ENCODE assay signal across 19 cellular contexts in the genomic region with DNA sequence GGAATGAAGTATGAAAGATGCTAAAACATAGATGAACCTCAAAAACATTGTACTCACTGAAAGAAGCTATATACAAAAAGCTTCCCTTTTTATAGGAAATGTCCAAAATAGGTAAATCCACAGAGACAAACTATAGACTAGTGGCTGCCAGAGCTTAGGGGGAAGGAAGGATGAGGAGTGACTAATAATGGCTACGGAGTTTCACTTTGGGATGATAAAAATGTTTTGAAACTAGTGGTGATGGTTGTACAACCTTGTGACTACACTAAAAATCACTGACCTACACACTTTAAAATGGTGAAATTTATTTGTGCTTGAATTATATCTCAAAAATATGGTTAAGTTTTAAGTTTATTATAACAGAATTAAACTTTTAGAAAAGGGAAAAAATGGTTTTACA. TPM values are rescaled to one million over a fixed set of nuclear protein-coding genes. Genes with fewer than 3 reads are reported as not detected.
DNase-seq lines count a peak whose midpoint lies in the region; ATAC-seq, FAIRE-seq and TF ChIP-seq lines count a peak whose summit lies in the region.
"Had no signal": no experiment of that assay in that cellular context is flagged by ENCODE, and none has a peak within 500 bp of the region (broad histone marks: within the 10 kb centered on the region; RNA-seq: fewer than 3 reads in every experiment).

No MANE protein-coding gene starts in this region.

- H3K9me3 Mint-ChIP-seq in CD14-positive monocyte (peaks cover 2 to 18% (median 5%) of the 10 kb centered on the region in 7 donors), activated B cell treated with CpG ODN at 0.5 μM for 24 hours (no peaks in the 10 kb centered on the region)
- H3K9me3 Mint-ChIP-seq: CD8-positive, alpha-beta memory T cell had no signal

- POLR2A ChIA-PET in activated B cell treated with CpG ODN at 0.5 μM for 24 hours (lab: Charles Lee) = interaction anchor here (0.5 to 1.0 kb wide), 3 partner anchors 19 to 110 kb away, joined by 3 to 4 read pairs (median 4); no protein-coding TSS in a partner anchor

- H3K4me3 Mint-ChIP-seq in CD14-positive monocyte (no peak overlapping the region), activated B cell treated with CpG ODN at 0.5 μM for 24 hours (no peak overlapping the region)
- H3K4me3 Mint-ChIP-seq: GM23338 had no signal

- no peak for TF ChIP-seq POLR2A in erythroblast (IDR thresholded peaks at IDR 0.05; ENCODE audit: low read length)

- intact Hi-C loops in CD14-positive monocyte (cut with micrococcal nuclease) = loop anchor here in 1 of 2 donors (5.0 to 10.0 kb wide), 2 partner anchors 39 to 49 kb away; a partner anchor contains a TSS
- intact Hi-C loops in activated B cell treated with CpG ODN at 0.5 μM for 24 hours (cut with micrococcal nuclease) = loop anchor here (2.0 to 5.0 kb wide), 2 partner anchors 13 to 79 kb away; no protein-coding TSS in a partner anchor
- intact Hi-C loops in Right ventricle myocardium superior (cut with DNase I) = no loop called here

- H3K4me1 Mint-ChIP-seq in CD14-positive monocyte = peaks cover 21% of the 10 kb centered on the region
- H3K4me1 Mint-ChIP-seq in activated B cell treated with CpG ODN at 0.5 μM for 24 hours = peaks cover 24% of the 10 kb centered on the region
- H3K4me1 Mint-ChIP-seq: GM23338 had no signal

- ATAC-seq in activated B cell treated with CpG ODN at 0.5 μM for 24 hours (ENCODE audit: low read depth) (no peak), HG03196 (IDR thresholded peaks at IDR 0.05; ENCODE audit: unreplicated experiment) (no peak), Right ventricle myocardium superior (ENCODE audit: poor library complexity) (no peak)
- ATAC-seq: A549, GM23338, Panc1 had no signal

- H3K36me3 Mint-ChIP-seq in CD14-positive monocyte (no peaks in the 10 kb centered on the region), activated B cell treated with CpG ODN at 0.5 μM for 24 hours (ENCODE audit: low read depth) (no peaks in the 10 kb centered on the region)
- H3K36me3 Mint-ChIP-seq: CD8-positive, alpha-beta memory T cell had no signal

- DNase-seq in CD14-positive monocyte (ENCODE audit: low spot score) = no peak
- no peak for DNase-seq in GM19239 (ENCODE audit: insufficient read length, low spot score)
- no peak for DNase-seq in activated B cell treated with CpG ODN at 0.5 μM for 24 hours
- peak; percentile 36 for DNase-seq in iris pigment epithelial cell (ENCODE audit: low read depth)
- no peak for DNase-seq in ureter (ENCODE audit: low spot score)
- DNase-seq in Right ventricle myocardium superior = no peak
- no peak for DNase-seq in erythroblast (lab: John Stamatoyannopoulos, UW)
- DNase-seq: CD8-positive, alpha-beta memory T cell; HCEC 1CT; KG1; NCI-H1417 treated with DMSO at 0.1 percent for 48 hours; NCI-H1930; NCI-H345; NCI-H524 treated with DMSO at 0.1 percent for 48 hours had no signal

- peaks cover 0 to 2% (median 0%) of the 10 kb centered on the region in 3 donors for H3K27me3 Mint-ChIP-seq in CD14-positive monocyte (ENCODE audit: low read depth in 3 of 3)
- no peaks in the 10 kb centered on the region for H3K27me3 Mint-ChIP-seq in activated B cell treated with CpG ODN at 0.5 μM for 24 hours
- H3K27me3 Mint-ChIP-seq: CD8-positive, alpha-beta memory T cell had no signal

- FAIRE-seq in GM19239 (lab: Jason Lieb, UNC) = peak; percentile 67
- FAIRE-seq: A549, D721Med had no signal

- TF ChIP-seq CTCF in CD14-positive monocyte (IDR thresholded peaks at IDR 0.05) (no peak), activated B cell treated with CpG ODN at 0.5 μM for 24 hours (IDR thresholded peaks at IDR 0.05) (no peak)

- peak overlapping the region; percentile 23 to 90 (median 71) for H3K27ac Mint-ChIP-seq in CD14-positive monocyte
- H3K27ac Mint-ChIP-seq in activated B cell treated with CpG ODN at 0.5 μM for 24 hours = peak overlapping the region; percentile 53
- H3K27ac Mint-ChIP-seq: GM23338 had no signal

- CTCF ChIA-PET in activated B cell treated with CpG ODN at 0.5 μM for 24 hours (lab: Charles Lee) = no interaction called here

RNA-seq across cellular contexts. Expression of a gene that starts 37.1 kb away (rescaled TPM):
- polyA plus RNA-seq in CD14-positive monocyte = 1 to 10 TPM; 7.4 to 7.8 TPM
- total RNA-seq in activated B cell treated with CpG ODN at 0.5 μM for 24 hours (13.7 and 15.5 TPM in 2 replicates), ureter (16.6 TPM), Right ventricle myocardium superior (9.7 TPM)
